1 cellular context compared by ENCODE assay signal in the genomic region with DNA sequence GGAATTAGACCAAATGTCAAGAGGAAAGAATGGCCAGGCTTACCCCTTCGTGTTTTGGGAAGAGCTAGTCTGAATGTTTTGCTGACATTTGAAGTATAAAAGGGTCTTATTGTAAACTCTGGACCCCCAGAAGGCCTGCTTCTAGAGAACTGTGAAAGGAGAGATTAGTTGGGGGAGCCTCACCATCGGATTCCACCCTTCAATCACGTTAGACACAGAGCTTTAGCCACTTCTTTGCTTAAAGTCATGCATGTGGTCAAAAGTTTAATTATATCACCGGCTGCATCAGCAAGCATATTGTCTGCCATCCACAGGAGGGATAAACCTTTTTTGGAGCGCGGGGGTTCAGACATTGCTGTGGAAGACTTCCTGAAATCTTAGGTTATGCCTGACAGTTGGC.
TF ChIP-seq lines count a peak whose summit lies in the region.

No MANE protein-coding gene starts in this region.

TF ChIP-seq in GM23338, 12 proteins besides CTCF, POLR2A, EP300 and RAD21:
- TF ChIP-seq NANOG (IDR thresholded peaks at IDR 0.05; ENCODE audit: borderline replicate concordance) (no peak), EZH2phosphoT487 (IDR thresholded peaks at IDR 0.05; ENCODE audit: unreplicated experiment) (no peak), STAT1 (IDR thresholded peaks at IDR 0.05; ENCODE audit: unreplicated experiment) (no peak), CREB1 (CRISPR knock-in tag; IDR thresholded peaks at IDR 0.05; ENCODE audit: low read depth) (no peak), POLR2AphosphoS5 (IDR thresholded peaks at IDR 0.05; ENCODE audit: low read depth) (no peak)
- TF ChIP-seq, protein P1, sequence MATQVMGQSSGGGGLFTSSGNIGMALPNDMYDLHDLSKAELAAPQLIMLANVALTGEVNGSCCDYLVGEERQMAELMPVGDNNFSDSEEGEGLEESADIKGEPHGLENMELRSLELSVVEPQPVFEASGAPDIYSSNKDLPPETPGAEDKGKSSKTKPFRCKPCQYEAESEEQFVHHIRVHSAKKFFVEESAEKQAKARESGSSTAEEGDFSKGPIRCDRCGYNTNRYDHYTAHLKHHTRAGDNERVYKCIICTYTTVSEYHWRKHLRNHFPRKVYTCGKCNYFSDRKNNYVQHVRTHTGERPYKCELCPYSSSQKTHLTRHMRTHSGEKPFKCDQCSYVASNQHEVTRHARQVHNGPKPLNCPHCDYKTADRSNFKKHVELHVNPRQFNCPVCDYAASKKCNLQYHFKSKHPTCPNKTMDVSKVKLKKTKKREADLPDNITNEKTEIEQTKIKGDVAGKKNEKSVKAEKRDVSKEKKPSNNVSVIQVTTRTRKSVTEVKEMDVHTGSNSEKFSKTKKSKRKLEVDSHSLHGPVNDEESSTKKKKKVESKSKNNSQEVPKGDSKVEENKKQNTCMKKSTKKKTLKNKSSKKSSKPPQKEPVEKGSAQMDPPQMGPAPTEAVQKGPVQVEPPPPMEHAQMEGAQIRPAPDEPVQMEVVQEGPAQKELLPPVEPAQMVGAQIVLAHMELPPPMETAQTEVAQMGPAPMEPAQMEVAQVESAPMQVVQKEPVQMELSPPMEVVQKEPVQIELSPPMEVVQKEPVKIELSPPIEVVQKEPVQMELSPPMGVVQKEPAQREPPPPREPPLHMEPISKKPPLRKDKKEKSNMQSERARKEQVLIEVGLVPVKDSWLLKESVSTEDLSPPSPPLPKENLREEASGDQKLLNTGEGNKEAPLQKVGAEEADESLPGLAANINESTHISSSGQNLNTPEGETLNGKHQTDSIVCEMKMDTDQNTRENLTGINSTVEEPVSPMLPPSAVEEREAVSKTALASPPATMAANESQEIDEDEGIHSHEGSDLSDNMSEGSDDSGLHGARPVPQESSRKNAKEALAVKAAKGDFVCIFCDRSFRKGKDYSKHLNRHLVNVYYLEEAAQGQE (IDR thresholded peaks at IDR 0.05; ENCODE audit: unreplicated experiment), result no peak
